ENCODE assay signal across 20 cellular contexts in the genomic region with DNA sequence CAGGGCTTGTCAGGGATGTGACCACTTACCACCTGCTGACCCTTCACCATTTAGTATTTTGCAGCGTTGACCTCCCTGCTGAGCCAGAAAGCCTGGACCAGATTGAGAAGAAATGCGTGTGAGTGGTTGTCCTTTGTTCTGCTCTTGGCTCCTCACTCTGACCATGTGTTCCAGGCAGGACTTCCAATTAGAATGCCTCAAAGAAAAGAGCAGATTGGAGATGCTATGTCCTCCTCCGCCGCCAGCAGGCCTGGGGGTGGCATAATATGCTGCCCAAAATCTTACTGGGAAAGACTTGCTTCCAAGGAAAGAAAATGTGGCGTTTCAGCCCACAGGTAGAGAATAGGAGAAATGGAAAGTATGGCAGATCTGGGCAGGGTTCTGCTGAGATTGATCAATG.
DNase-seq lines count a peak whose midpoint lies in the region; ATAC-seq and TF ChIP-seq lines count a peak whose summit lies in the region.
"Had no signal": no experiment of that assay in that cellular context is flagged by ENCODE, and none has a peak within 500 bp of the region (broad histone marks: within the 10 kb centered on the region; RNA-seq: fewer than 3 reads in every experiment).

No MANE protein-coding gene starts in this region.

- H3K27me3 Mint-ChIP-seq in brain (no peaks in the 10 kb centered on the region), T-helper 17 cell (peaks cover 4% of the 10 kb centered on the region)
- no peaks in the 10 kb centered on the region for H3K27me3 Mint-ChIP-seq in CD4-positive, alpha-beta T cell
- H3K27me3 Mint-ChIP-seq: B cell had no signal

- H3K36me3 Mint-ChIP-seq in brain (no peaks in the 10 kb centered on the region), T-helper 17 cell (ENCODE audit: low read depth) (no peaks in the 10 kb centered on the region)
- H3K36me3 Mint-ChIP-seq in CD4-positive, alpha-beta T cell (ENCODE audit: low read depth) = no peaks in the 10 kb centered on the region

- H3K9me3 Mint-ChIP-seq in brain = peaks cover 0 to 4% (median 0%) of the 10 kb centered on the region in 5 experiments
- no peaks in the 10 kb centered on the region for H3K9me3 Mint-ChIP-seq in CD4-positive, alpha-beta T cell

- H3K4me1 Mint-ChIP-seq in brain = peaks cover 4% of the 10 kb centered on the region
- H3K4me1 Mint-ChIP-seq in T-helper 17 cell = no peaks in the 10 kb centered on the region
- H3K4me1 Mint-ChIP-seq in CD4-positive, alpha-beta T cell (ENCODE audit: low read depth) = no peaks in the 10 kb centered on the region
- H3K4me1 Mint-ChIP-seq: B cell had no signal

- H3K4me3 Mint-ChIP-seq in brain (peak overlapping the region in 1 of 5 experiments; percentile 23), T-helper 17 cell (no peak overlapping the region)
- no peak overlapping the region for H3K4me3 Mint-ChIP-seq in CD4-positive, alpha-beta T cell
- H3K4me3 Mint-ChIP-seq: B cell had no signal

- no peak for TF ChIP-seq CTCF in brain (conservative IDR thresholded peaks at IDR 0.05)
- no peak for TF ChIP-seq CTCF in CD4-positive, alpha-beta T cell (IDR thresholded peaks at IDR 0.05)

- H3K27me3 ChIP-seq in CD4-positive, alpha-beta T cell (ENCODE audit: control insufficient read depth, insufficient read depth, low read length) = no peaks in the 10 kb centered on the region

- no peak for ATAC-seq in T-helper 17 cell
- no peak for ATAC-seq in CD4-positive, alpha-beta T cell (ENCODE audit: poor library complexity)
- ATAC-seq: Panc1 had no signal

- CTCF ChIA-PET in CD4-positive, alpha-beta T cell (lab: Charles Lee) = no interaction called here

- POLR2A ChIA-PET in CD4-positive, alpha-beta T cell (lab: Charles Lee) = no interaction called here

- H3K9me3 ChIP-seq in T-helper 17 cell (ENCODE audit: control insufficient read depth, low read length, poor library complexity, severe bottlenecking) = no peaks in the 10 kb centered on the region
- H3K9me3 ChIP-seq in CD4-positive, alpha-beta T cell (ENCODE audit: control insufficient read depth, low read length) = no peaks in the 10 kb centered on the region

- intact Hi-C loops in CD4-positive, alpha-beta T cell (cut with DNase I, micrococcal nuclease) = no loop called here

- no peak overlapping the region for H3K27ac ChIP-seq in CD4-positive, alpha-beta T cell (ENCODE audit: low read depth, low read length)
- H3K27ac ChIP-seq: 22Rv1, HL-60, KMS-11 had no signal

- H3K27ac Mint-ChIP-seq in brain (peak overlapping the region in 4 of 5 experiments; percentile 49 to 89 (median 71)), T-helper 17 cell (no peak overlapping the region)
- no peak overlapping the region for H3K27ac Mint-ChIP-seq in CD4-positive, alpha-beta T cell
- H3K27ac Mint-ChIP-seq: B cell had no signal

- DNase-seq in Ammon's horn (ENCODE audit: low spot score) = peak; percentile 53
- DNase-seq in NCI-H146 (lab: John Stamatoyannopoulos, UW) = peak; percentile 69
- DNase-seq in inferior parietal cortex (ENCODE audit: extremely low spot score) = peak; percentile 48
- DNase-seq in RKO (ENCODE audit: low spot score) = no peak
- no peak for DNase-seq in T-helper 17 cell
- DNase-seq in NCI-H1105 (lab: John Stamatoyannopoulos, UW) = no peak
- DNase-seq in CD4-positive, alpha-beta T cell = no peak
- DNase-seq: COR-L47, DMS153, GOT3, NCI-H1417 treated with DMSO at 0.1 percent for 48 hours, NCI-H2029, NCI-H345, NCI-H526 treated with DMSO at 0.1 percent for 48 hours had no signal

Comparison
In these comparisons a context has a peak if more than half of its experiments do, and no peak if none do; other contexts are left out.
1. DNase-seq: peak in Ammon's horn (single experiment), NCI-H146 (single experiment) and inferior parietal cortex (single experiment); none in RKO (single experiment), T-helper 17 cell (0 of 3), NCI-H1105 (single experiment) and CD4-positive, alpha-beta T cell (0 of 10).
2. H3K27ac Mint-ChIP-seq: peak in brain (4 of 5); none in T-helper 17 cell (single experiment) and CD4-positive, alpha-beta T cell (single experiment).